ENCODE assay signal across 19 cellular contexts in the genomic region with DNA sequence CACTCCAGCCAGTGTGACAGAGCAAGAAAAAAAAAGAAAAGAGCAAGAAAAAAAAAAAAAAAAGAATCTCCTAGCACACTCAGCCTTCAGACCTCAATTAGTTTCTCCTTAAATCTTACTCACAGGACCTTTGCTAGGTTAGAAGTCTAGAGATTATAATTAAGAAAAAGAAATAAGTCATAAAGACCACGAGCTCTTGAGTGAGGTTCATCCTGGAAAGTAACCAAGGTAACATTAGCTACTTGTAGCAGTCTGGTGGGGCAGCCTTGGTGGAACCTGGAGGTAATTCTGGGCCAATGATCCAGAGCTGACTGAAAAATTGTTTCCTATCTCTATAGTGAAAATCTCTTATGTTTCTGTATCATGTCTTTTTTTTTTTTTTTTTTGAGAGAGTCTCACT. TPM values are rescaled to one million over a fixed set of nuclear protein-coding genes. Genes with fewer than 3 reads are reported as not detected.
A peak's percentile ranks its signal among the peaks of the same experiment; 100 is the strongest.
DNase-seq lines count a peak whose midpoint lies in the region; ATAC-seq and TF ChIP-seq lines count a peak whose summit lies in the region.
"Had no signal": no experiment of that assay in that cellular context is flagged by ENCODE, and none has a peak within 500 bp of the region (broad histone marks: within the 10 kb centered on the region; RNA-seq: fewer than 3 reads in every experiment).

No MANE protein-coding gene starts in this region.

- no peak overlapping the region for H3K4me2 ChIP-seq in GM23338

- H4K20me1 ChIP-seq in GM23338 (replicated peaks; ENCODE audit: insufficient read depth), result no peaks in the 10 kb centered on the region

- no peaks in the 10 kb centered on the region for H3K36me3 Mint-ChIP-seq in activated naive CD4-positive, alpha-beta T cell treated with anti-CD3 and anti-CD28 coated beads, Interleukin-2, amount 50 U/mL, for 72 hours
- no peaks in the 10 kb centered on the region for H3K36me3 Mint-ChIP-seq in activated naive CD4-positive, alpha-beta T cell treated with anti-CD3 and anti-CD28 coated beads, Interleukin-2, amount 10 ng/mL, durations not matched to agents 7 days and 5 days
- H3K36me3 Mint-ChIP-seq in HFFc6 (ENCODE audit: low read depth), result no peaks in the 10 kb centered on the region
- no peaks in the 10 kb centered on the region for H3K36me3 Mint-ChIP-seq in activated T-helper 17 cell treated with anti-CD3 and anti-CD28 coated beads, Interleukin-2, amount 50 U/mL, for 72 hours (ENCODE audit: low read depth)
- no peaks in the 10 kb centered on the region for H3K36me3 Mint-ChIP-seq in stimulated activated effector memory CD8-positive, alpha-beta T cell treated with anti-CD3 and anti-CD28 coated beads, Interleukin-12 subunit alpha, Interleukin-12 subunit beta, amount 100 ng/mL, for 72 hours
- H3K36me3 Mint-ChIP-seq in natural killer cell treated with Interleukin-12 subunit alpha and Interleukin-12 subunit beta and Interleukin-15 and Interleukin-18, amount 100 ng/mL, for 72 hours, result no peaks in the 10 kb centered on the region
- H3K36me3 Mint-ChIP-seq in GM23338 (ENCODE audit: low read depth), result no peaks in the 10 kb centered on the region
- H3K36me3 Mint-ChIP-seq: CD4-positive, CD25-positive, alpha-beta regulatory T cell; CD8-positive, alpha-beta memory T cell had no signal

- CTCF ChIA-PET in activated naive CD4-positive, alpha-beta T cell treated with anti-CD3 and anti-CD28 coated beads, Interleukin-2, amount 10 ng/mL, durations not matched to agents 7 days and 5 days (lab: Charles Lee), result no interaction called here

- ATAC-seq in activated naive CD4-positive, alpha-beta T cell treated with anti-CD3 and anti-CD28 coated beads, Interleukin-2, amount 50 U/mL, for 72 hours, result peak; percentile 51 to 90
- peak; percentile 45 for ATAC-seq in activated T-helper 17 cell treated with anti-CD3 and anti-CD28 coated beads, Interleukin-2, amount 50 U/mL, for 72 hours (replicated peaks)
- ATAC-seq in stimulated activated effector memory CD8-positive, alpha-beta T cell treated with anti-CD3 and anti-CD28 coated beads, Interleukin-12 subunit alpha, Interleukin-12 subunit beta, amount 100 ng/mL, for 72 hours, result peak; percentile 65
- no peak for ATAC-seq in natural killer cell treated with Interleukin-12 subunit alpha and Interleukin-12 subunit beta and Interleukin-15 and Interleukin-18, amount 100 ng/mL, for 72 hours
- ATAC-seq in GM23338, result no peak
- ATAC-seq: GM12878 had no signal

- no peaks in the 10 kb centered on the region for H3K27me3 ChIP-seq in GM23338 (ENCODE audit: insufficient read depth)
- H3K27me3 ChIP-seq: BE2C had no signal

- no peaks in the 10 kb centered on the region for H3K9me2 ChIP-seq in GM23338 (ENCODE audit: insufficient read depth)

- H3K27ac ChIP-seq in GM23338 (ENCODE audit: low read depth), result no peak overlapping the region

- no peak overlapping the region for H3K27ac Mint-ChIP-seq in activated naive CD4-positive, alpha-beta T cell treated with anti-CD3 and anti-CD28 coated beads, Interleukin-2, amount 50 U/mL, for 72 hours
- no peak overlapping the region for H3K27ac Mint-ChIP-seq in activated naive CD4-positive, alpha-beta T cell treated with anti-CD3 and anti-CD28 coated beads, Interleukin-2, amount 10 ng/mL, durations not matched to agents 7 days and 5 days
- peak overlapping the region; percentile 80 for H3K27ac Mint-ChIP-seq in HFFc6
- no peak overlapping the region for H3K27ac Mint-ChIP-seq in activated T-helper 17 cell treated with anti-CD3 and anti-CD28 coated beads, Interleukin-2, amount 50 U/mL, for 72 hours
- no peak overlapping the region for H3K27ac Mint-ChIP-seq in stimulated activated effector memory CD8-positive, alpha-beta T cell treated with anti-CD3 and anti-CD28 coated beads, Interleukin-12 subunit alpha, Interleukin-12 subunit beta, amount 100 ng/mL, for 72 hours
- H3K27ac Mint-ChIP-seq in natural killer cell treated with Interleukin-12 subunit alpha and Interleukin-12 subunit beta and Interleukin-15 and Interleukin-18, amount 100 ng/mL, for 72 hours, result no peak overlapping the region
- no peak overlapping the region for H3K27ac Mint-ChIP-seq in GM23338
- H3K27ac Mint-ChIP-seq: CD4-positive, CD25-positive, alpha-beta regulatory T cell; CD8-positive, alpha-beta memory T cell; H9 had no signal

- H3K9me3 Mint-ChIP-seq in activated naive CD4-positive, alpha-beta T cell treated with anti-CD3 and anti-CD28 coated beads, Interleukin-2, amount 50 U/mL, for 72 hours, result no peaks in the 10 kb centered on the region
- H3K9me3 Mint-ChIP-seq in activated naive CD4-positive, alpha-beta T cell treated with anti-CD3 and anti-CD28 coated beads, Interleukin-2, amount 10 ng/mL, durations not matched to agents 7 days and 5 days, result no peaks in the 10 kb centered on the region
- no peaks in the 10 kb centered on the region for H3K9me3 Mint-ChIP-seq in HFFc6
- no peaks in the 10 kb centered on the region for H3K9me3 Mint-ChIP-seq in activated T-helper 17 cell treated with anti-CD3 and anti-CD28 coated beads, Interleukin-2, amount 50 U/mL, for 72 hours
- H3K9me3 Mint-ChIP-seq in stimulated activated effector memory CD8-positive, alpha-beta T cell treated with anti-CD3 and anti-CD28 coated beads, Interleukin-12 subunit alpha, Interleukin-12 subunit beta, amount 100 ng/mL, for 72 hours, result no peaks in the 10 kb centered on the region
- H3K9me3 Mint-ChIP-seq in natural killer cell treated with Interleukin-12 subunit alpha and Interleukin-12 subunit beta and Interleukin-15 and Interleukin-18, amount 100 ng/mL, for 72 hours, result no peaks in the 10 kb centered on the region
- no peaks in the 10 kb centered on the region for H3K9me3 Mint-ChIP-seq in GM23338
- H3K9me3 Mint-ChIP-seq: CD4-positive, CD25-positive, alpha-beta regulatory T cell; CD8-positive, alpha-beta memory T cell had no signal

- TF ChIP-seq CTCF in HFFc6 (IDR thresholded peaks at IDR 0.05) (no peak), GM23338 (conservative IDR thresholded peaks at IDR 0.05; ENCODE audit: low read depth in 2 of 2) (no peak)

- H3K79me2 ChIP-seq in GM23338 (replicated peaks; ENCODE audit: insufficient read depth), result no peaks in the 10 kb centered on the region

- no peaks in the 10 kb centered on the region for H3K36me3 ChIP-seq in GM23338 (ENCODE audit: insufficient read depth)
- H3K36me3 ChIP-seq: BE2C had no signal

- H3K4me3 ChIP-seq in GM23338, result no peak overlapping the region
- H3K4me3 ChIP-seq: GM12878 had no signal

- H3F3A ChIP-seq in GM23338 (replicated peaks; ENCODE audit: low read depth), result no peaks in the 10 kb centered on the region

- H3K4me1 Mint-ChIP-seq in activated naive CD4-positive, alpha-beta T cell treated with anti-CD3 and anti-CD28 coated beads, Interleukin-2, amount 10 ng/mL, durations not matched to agents 7 days and 5 days, result peaks cover 7% of the 10 kb centered on the region
- H3K4me1 Mint-ChIP-seq in HFFc6 (ENCODE audit: low read depth) (peaks cover 22% of the 10 kb centered on the region), GM23338 (no peaks in the 10 kb centered on the region)
- no peaks in the 10 kb centered on the region for H3K4me1 Mint-ChIP-seq in activated T-helper 17 cell treated with anti-CD3 and anti-CD28 coated beads, Interleukin-2, amount 50 U/mL, for 72 hours
- H3K4me1 Mint-ChIP-seq in stimulated activated effector memory CD8-positive, alpha-beta T cell treated with anti-CD3 and anti-CD28 coated beads, Interleukin-12 subunit alpha, Interleukin-12 subunit beta, amount 100 ng/mL, for 72 hours, result no peaks in the 10 kb centered on the region
- peaks cover 0 to 6% of the 10 kb centered on the region in 2 donors for H3K4me1 Mint-ChIP-seq in natural killer cell treated with Interleukin-12 subunit alpha and Interleukin-12 subunit beta and Interleukin-15 and Interleukin-18, amount 100 ng/mL, for 72 hours (ENCODE audit: low read depth in 2 of 2)
- H3K4me1 Mint-ChIP-seq: CD4-positive, CD25-positive, alpha-beta regulatory T cell had no signal

- no peak overlapping the region for H3K4me3 Mint-ChIP-seq in activated naive CD4-positive, alpha-beta T cell treated with anti-CD3 and anti-CD28 coated beads, Interleukin-2, amount 10 ng/mL, durations not matched to agents 7 days and 5 days
- H3K4me3 Mint-ChIP-seq in HFFc6 (no peak overlapping the region), GM23338 (no peak overlapping the region)
- H3K4me3 Mint-ChIP-seq in activated T-helper 17 cell treated with anti-CD3 and anti-CD28 coated beads, Interleukin-2, amount 50 U/mL, for 72 hours, result no peak overlapping the region
- H3K4me3 Mint-ChIP-seq in stimulated activated effector memory CD8-positive, alpha-beta T cell treated with anti-CD3 and anti-CD28 coated beads, Interleukin-12 subunit alpha, Interleukin-12 subunit beta, amount 100 ng/mL, for 72 hours, result no peak overlapping the region
- no peak overlapping the region for H3K4me3 Mint-ChIP-seq in natural killer cell treated with Interleukin-12 subunit alpha and Interleukin-12 subunit beta and Interleukin-15 and Interleukin-18, amount 100 ng/mL, for 72 hours
- H3K4me3 Mint-ChIP-seq: CD4-positive, CD25-positive, alpha-beta regulatory T cell; CD8-positive, alpha-beta memory T cell; H9 had no signal

- no peak overlapping the region for H2AFZ ChIP-seq in GM23338

- no peaks in the 10 kb centered on the region for H3K4me1 ChIP-seq in GM23338 (ENCODE audit: insufficient read depth)
- H3K4me1 ChIP-seq: BE2C had no signal

- no peaks in the 10 kb centered on the region for H3K27me3 Mint-ChIP-seq in activated naive CD4-positive, alpha-beta T cell treated with anti-CD3 and anti-CD28 coated beads, Interleukin-2, amount 10 ng/mL, durations not matched to agents 7 days and 5 days
- H3K27me3 Mint-ChIP-seq in HFFc6 (ENCODE audit: insufficient read depth), result no peaks in the 10 kb centered on the region
- H3K27me3 Mint-ChIP-seq in activated T-helper 17 cell treated with anti-CD3 and anti-CD28 coated beads, Interleukin-2, amount 50 U/mL, for 72 hours, result no peaks in the 10 kb centered on the region
- H3K27me3 Mint-ChIP-seq in natural killer cell treated with Interleukin-12 subunit alpha and Interleukin-12 subunit beta and Interleukin-15 and Interleukin-18, amount 100 ng/mL, for 72 hours, result peaks cover 0 to 2% of the 10 kb centered on the region in 2 donors
- peaks cover 2% of the 10 kb centered on the region for H3K27me3 Mint-ChIP-seq in GM23338 (ENCODE audit: insufficient read depth, low read depth, poor library complexity)
- H3K27me3 Mint-ChIP-seq: CD4-positive, CD25-positive, alpha-beta regulatory T cell had no signal

- DNase-seq in activated naive CD4-positive, alpha-beta T cell treated with anti-CD3 and anti-CD28 coated beads, Interleukin-2, amount 50 U/mL, for 72 hours (ENCODE audit: low spot score in 2 of 2), result no peak
- DNase-seq in activated naive CD4-positive, alpha-beta T cell treated with anti-CD3 and anti-CD28 coated beads, Interleukin-2, amount 10 ng/mL, durations not matched to agents 7 days and 5 days, result no peak
- DNase-seq in HFFc6, result no peak
- DNase-seq in stimulated activated effector memory CD8-positive, alpha-beta T cell treated with anti-CD3 and anti-CD28 coated beads, Interleukin-12 subunit alpha, Interleukin-12 subunit beta, amount 100 ng/mL, for 72 hours (ENCODE audit: low spot score in 2 of 2), result no peak
- no peak for DNase-seq in natural killer cell treated with Interleukin-12 subunit alpha and Interleukin-12 subunit beta and Interleukin-15 and Interleukin-18, amount 100 ng/mL, for 72 hours (ENCODE audit: low spot score)
- no peak for DNase-seq in NCI-H1105 treated with DMSO at 0.1 percent for 48 hours (lab: John Stamatoyannopoulos, UW)
- no peak for DNase-seq in GM23338 (ENCODE audit: low spot score)
- DNase-seq: ACHN; BE2C; C1 segment of cervical spinal cord; CD4-positive, CD25-positive, alpha-beta regulatory T cell; CD8-positive, alpha-beta memory T cell; COR-L47; DMS 273 treated with DMSO at 0.1 percent for 48 hours; DMS53; DND-41; H9 had no signal

RNA-seq across cellular contexts. Expression of a gene that starts 21.2 kb away (rescaled TPM):
- 100 to 1,000 TPM; 248 to 259 TPM for total RNA-seq in activated naive CD4-positive, alpha-beta T cell treated with anti-CD3 and anti-CD28 coated beads, Interleukin-2, amount 50 U/mL, for 72 hours
- total RNA-seq in HFFc6 (2021; fragmentation: NEBNext Ultra II Directional; extraction: Animal tissue kit (Norgen Biotek cat#: 25700)), result 100 to 1,000 TPM; 186 to 228 (median 213) TPM
- total RNA-seq in activated T-helper 17 cell treated with anti-CD3 and anti-CD28 coated beads, Interleukin-2, amount 50 U/mL, for 72 hours, result 100 to 1,000 TPM; 226 to 303 TPM
- 100 to 1,000 TPM; 252 to 451 TPM for total RNA-seq in natural killer cell treated with Interleukin-12 subunit alpha and Interleukin-12 subunit beta and Interleukin-15 and Interleukin-18, amount 100 ng/mL, for 72 hours
- total RNA-seq in GM23338 (2014; rRNA removed; shearing (Covaris generic)), result 239 and 272 TPM in 2 replicates
- polyA plus RNA-seq in GM23338 (2016; fragmentation: Nextera tagmentation; extraction: Ambion mirVana), result 55.6 and 68.1 TPM in 2 replicates

Comparison
In these comparisons a context has a peak if more than half of its experiments do, and no peak if none do; other contexts are left out.
1. ATAC-seq: peak in activated naive CD4-positive, alpha-beta T cell treated with anti-CD3 and anti-CD28 coated beads, Interleukin-2, amount 50 U/mL, for 72 hours (2 of 2), activated T-helper 17 cell treated with anti-CD3 and anti-CD28 coated beads, Interleukin-2, amount 50 U/mL, for 72 hours (single experiment) and stimulated activated effector memory CD8-positive, alpha-beta T cell treated with anti-CD3 and anti-CD28 coated beads, Interleukin-12 subunit alpha, Interleukin-12 subunit beta, amount 100 ng/mL, for 72 hours (single experiment); none in natural killer cell treated with Interleukin-12 subunit alpha and Interleukin-12 subunit beta and Interleukin-15 and Interleukin-18, amount 100 ng/mL, for 72 hours (0 of 2) and GM23338 (single experiment).